ENCODE assay signal across 1 cellular context in genomic region chr19:35309481-35310279, GRCh38.
TF ChIP-seq lines count a peak whose summit lies in the region.

No MANE protein-coding gene starts in this region.

TF ChIP-seq in A549, 52 proteins besides CTCF, POLR2A, EP300 and RAD21:
- TF ChIP-seq FOSB (CRISPR knock-in tag; IDR thresholded peaks at IDR 0.05) (no peak), BHLHE40 (IDR thresholded peaks at IDR 0.05; ENCODE audit: low read depth, low read length) (no peak), USF2 (IDR thresholded peaks at IDR 0.05) (no peak), KDM1A (IDR thresholded peaks at IDR 0.05; ENCODE audit: low read depth) (no peak), MYC (IDR thresholded peaks at IDR 0.05; ENCODE audit: borderline replicate concordance, low read length) (no peak), RNF2 (IDR thresholded peaks at IDR 0.05; ENCODE audit: borderline replicate concordance, low read depth) (no peak), POLR2AphosphoS2 (conservative IDR thresholded peaks at IDR 0.05; ENCODE audit: low read length) (no peak), GATA3 (IDR thresholded peaks at IDR 0.05; ENCODE audit: borderline replicate concordance) (no peak), NR3C1 (IDR thresholded peaks at IDR 0.05) (no peak), JUNB (IDR thresholded peaks at IDR 0.05) (no peak), HOXA7 (CRISPR knock-in tag; IDR thresholded peaks at IDR 0.05) (no peak), REST (IDR thresholded peaks at IDR 0.05) (no peak)
- TF ChIP-seq, protein P1, sequence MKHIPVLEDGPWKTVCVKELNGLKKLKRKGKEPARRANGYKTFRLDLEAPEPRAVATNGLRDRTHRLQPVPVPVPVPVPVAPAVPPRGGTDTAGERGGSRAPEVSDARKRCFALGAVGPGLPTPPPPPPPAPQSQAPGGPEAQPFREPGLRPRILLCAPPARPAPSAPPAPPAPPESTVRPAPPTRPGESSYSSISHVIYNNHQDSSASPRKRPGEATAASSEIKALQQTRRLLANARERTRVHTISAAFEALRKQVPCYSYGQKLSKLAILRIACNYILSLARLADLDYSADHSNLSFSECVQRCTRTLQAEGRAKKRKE (CRISPR knock-in tag; IDR thresholded peaks at IDR 0.05; ENCODE audit: low read depth) = no peak
- TF ChIP-seq, protein P2, sequence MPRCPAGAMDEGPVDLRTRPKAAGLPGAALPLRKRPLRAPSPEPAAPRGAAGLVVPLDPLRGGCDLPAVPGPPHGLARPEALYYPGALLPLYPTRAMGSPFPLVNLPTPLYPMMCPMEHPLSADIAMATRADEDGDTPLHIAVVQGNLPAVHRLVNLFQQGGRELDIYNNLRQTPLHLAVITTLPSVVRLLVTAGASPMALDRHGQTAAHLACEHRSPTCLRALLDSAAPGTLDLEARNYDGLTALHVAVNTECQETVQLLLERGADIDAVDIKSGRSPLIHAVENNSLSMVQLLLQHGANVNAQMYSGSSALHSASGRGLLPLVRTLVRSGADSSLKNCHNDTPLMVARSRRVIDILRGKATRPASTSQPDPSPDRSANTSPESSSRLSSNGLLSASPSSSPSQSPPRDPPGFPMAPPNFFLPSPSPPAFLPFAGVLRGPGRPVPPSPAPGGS (IDR thresholded peaks at IDR 0.05) = no peak
